ENCODE assay signal across 8 cellular contexts in the genomic region with DNA sequence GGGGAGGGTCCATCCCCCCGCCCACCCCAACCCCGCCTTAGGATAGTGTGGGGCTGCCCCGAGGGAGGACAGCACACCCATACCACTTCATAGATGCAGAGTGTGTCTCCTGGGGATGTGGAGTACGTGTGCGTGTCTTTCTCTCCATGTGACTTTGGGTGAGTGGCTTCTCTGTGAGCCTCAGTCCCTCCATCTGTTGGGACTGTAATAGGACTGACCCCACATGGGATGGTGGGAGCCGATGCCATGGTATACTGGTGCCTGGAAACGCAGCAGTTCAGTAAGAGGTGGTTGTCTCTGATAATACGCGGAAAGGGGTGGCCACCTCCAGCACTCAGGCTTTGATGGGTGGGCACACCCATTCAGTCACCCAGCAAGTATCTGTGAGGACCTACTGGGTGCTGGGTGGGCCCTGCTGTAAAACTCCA. TPM values are rescaled to one million over a fixed set of nuclear protein-coding genes. Genes with fewer than 3 reads are reported as not detected.
DNase-seq lines count a peak whose midpoint lies in the region; ATAC-seq and TF ChIP-seq lines count a peak whose summit lies in the region.

No MANE protein-coding gene starts in this region.

- DNase-seq in Jurkat, Clone E6-1 (ENCODE audit: low read depth, low spot score): no peak
- DNase-seq in mammary epithelial cell (no peak), mucosa of descending colon (no peak), NCI-H1930 (lab: John Stamatoyannopoulos, UW) (no peak)

- intact Hi-C loops in mammary epithelial cell (cut with micrococcal nuclease) (loop anchor here (2.0 to 5.0 kb wide), 2 partner anchors 13 to 85 kb away; no protein-coding TSS in a partner anchor), mucosa of descending colon (cut with DNase I, micrococcal nuclease) (no loop called here)

- no peak for TF ChIP-seq CTCF in mammary epithelial cell (conservative IDR thresholded peaks at IDR 0.05 in 1 of 2, IDR thresholded peaks at IDR 0.05 in 1 of 2; ENCODE audit: extremely low read depth in 1 of 2, insufficient read depth in 1 of 2, low read depth in 1 of 2, low read length in 2 of 2)
- TF ChIP-seq CTCF in mucosa of descending colon (IDR thresholded peaks at IDR 0.05): no peak

- peaks cover 13 to 69% (median 37%) of the 10 kb centered on the region in 11 experiments; a peak in 19 of 22 replicates for H4K20me1 ChIP-seq in BLaER1 treated with 17β-estradiol and CSF1 and Interleukin-3, amounts not matched to agents 10 nM and 100 nM
- no peaks in the 10 kb centered on the region for H4K20me1 ChIP-seq in mammary epithelial cell (ENCODE audit: insufficient read depth, low read length)

- H2AFZ ChIP-seq in mammary epithelial cell (ENCODE audit: low read depth, low read length): no peak overlapping the region

- H3K36me3 ChIP-seq in BLaER1 treated with 17β-estradiol and CSF1 and Interleukin-3, amounts not matched to agents 10 nM and 100 nM: peaks cover 24 to 36% (median 29%) of the 10 kb centered on the region in 11 experiments; a peak in 21 of 22 replicates
- H3K36me3 ChIP-seq in mammary epithelial cell (ENCODE audit: insufficient read depth, low read length): peaks cover 6% of the 10 kb centered on the region
- peaks cover 32% of the 10 kb centered on the region for H3K36me3 ChIP-seq in muscle layer of colon (ENCODE audit: insufficient read depth, low read length)
- peaks cover 8% of the 10 kb centered on the region for H3K36me3 ChIP-seq in mucosa of descending colon (ENCODE audit: low read depth)

- dilution Hi-C loops in mammary epithelial cell (cut with HindIII; ENCODE audit: low sequenced_read_pairs): no loop called here

- peaks cover 70 to 82% (median 78%) of the 10 kb centered on the region in 10 experiments for H3K4me1 ChIP-seq in BLaER1 treated with 17β-estradiol and CSF1 and Interleukin-3, amounts not matched to agents 10 nM and 100 nM
- H3K4me1 ChIP-seq in mammary epithelial cell (ENCODE audit: insufficient read depth, low read length) (peaks cover 37% of the 10 kb centered on the region), muscle layer of colon (ENCODE audit: insufficient read depth, low read length) (peaks cover 18% of the 10 kb centered on the region), mucosa of descending colon (ENCODE audit: low read depth) (peaks cover 30% of the 10 kb centered on the region)

- H3K79me2 ChIP-seq in mammary epithelial cell (ENCODE audit: insufficient read depth, low read length): peaks cover 35% of the 10 kb centered on the region

- BruUV-seq in mammary epithelial cell (replicated peaks; lab: Mats Ljungman, UMichigan): no TSS peak

- ATAC-seq in mucosa of descending colon (no peak), HG02610 (IDR thresholded peaks at IDR 0.05; ENCODE audit: unreplicated experiment) (no peak), HG03108 (IDR thresholded peaks at IDR 0.05; ENCODE audit: unreplicated experiment) (no peak)

- no peaks in the 10 kb centered on the region for H3K9me3 ChIP-seq in BLaER1 treated with 17β-estradiol and CSF1 and Interleukin-3, amounts not matched to agents 10 nM and 100 nM (replicated peaks in 1 of 11)
- H3K9me3 ChIP-seq in mammary epithelial cell (replicated peaks; ENCODE audit: insufficient read depth, low read length) (no peaks in the 10 kb centered on the region), muscle layer of colon (ENCODE audit: low read length) (no peaks in the 10 kb centered on the region), mucosa of descending colon (no peaks in the 10 kb centered on the region)

- WGBS in mammary epithelial cell (ENCODE audit: low coverage, missing lambda C conversion rate): 53% methylated on average over 7 of the region's 9 CpGs

- in situ Hi-C loops in mammary epithelial cell (cut with MboI; ENCODE audit: low sequenced_read_pairs in 2 of 2): no loop called here

- peak overlapping the region; percentile 88 to 99 (median 97) for H3K4me2 ChIP-seq in BLaER1 treated with 17β-estradiol and CSF1 and Interleukin-3, amounts not matched to agents 10 nM and 100 nM
- H3K4me2 ChIP-seq in mammary epithelial cell (ENCODE audit: insufficient read depth, low read depth, low read length): peak overlapping the region; percentile 76

- CTCF ChIA-PET in mammary epithelial cell (lab: Charles Lee; ENCODE audit: low non-redundant PET): no interaction called here

- H3K9ac ChIP-seq in BLaER1 treated with 17β-estradiol and CSF1 and Interleukin-3, amounts not matched to agents 10 nM and 100 nM: peak overlapping the region; percentile 82 to 93 (median 90); a peak in 21 of 22 replicates
- H3K9ac ChIP-seq in mammary epithelial cell (ENCODE audit: insufficient read depth, low read length) (no peak overlapping the region), muscle layer of colon (ENCODE audit: low read length) (no peak overlapping the region)

- peak overlapping the region; percentile 82 to 93 (median 90) for H3K4me3 ChIP-seq in BLaER1 treated with 17β-estradiol and CSF1 and Interleukin-3, amounts not matched to agents 10 nM and 100 nM
- H3K4me3 ChIP-seq in Jurkat, Clone E6-1 (ENCODE audit: low read length): peak overlapping the region; percentile 91
- H3K4me3 ChIP-seq in mammary epithelial cell (replicated peaks in 1 of 3; ENCODE audit: insufficient read depth in 1 of 3, low read depth in 2 of 3, low read length in 3 of 3) (peak overlapping the region in 2 of 3 experiments; percentile 59 to 63), muscle layer of colon (ENCODE audit: low read depth in 1 of 2, low read length in 2 of 2) (peak overlapping the region; percentile 76 to 81), mucosa of descending colon (no peak overlapping the region)

- no peaks in the 10 kb centered on the region for H3K27me3 ChIP-seq in BLaER1 treated with 17β-estradiol and CSF1 and Interleukin-3, amounts not matched to agents 10 nM and 100 nM
- H3K27me3 ChIP-seq in mammary epithelial cell (ENCODE audit: insufficient read depth, low read length) (no peaks in the 10 kb centered on the region), muscle layer of colon (ENCODE audit: control insufficient read depth in 1 of 2, insufficient read depth in 2 of 2, low read length in 2 of 2) (no peaks in the 10 kb centered on the region)

- H3K27ac ChIP-seq in BLaER1 treated with 17β-estradiol and CSF1 and Interleukin-3, amounts not matched to agents 10 nM and 100 nM: peak overlapping the region in 10 of 11 experiments; percentile 73 to 95 (median 88); a peak in 19 of 22 replicates
- H3K27ac ChIP-seq in mammary epithelial cell (ENCODE audit: insufficient read depth, low read depth, low read length): no peak overlapping the region
- H3K27ac ChIP-seq in muscle layer of colon (ENCODE audit: low read depth, low read length): peak overlapping the region; percentile 91

RNA-seq across cellular contexts. Expression of gene PRKD2, which starts 0.8 kb away (rescaled TPM):
- 61.6 TPM for polyA plus RNA-seq in Jurkat, Clone E6-1 (2012; ENCODE audit: insufficient read depth, insufficient read length)
- 10 to 100 TPM; 20.2 to 55.5 TPM for total RNA-seq in mammary epithelial cell
- 23.9 TPM for polyA plus RNA-seq in mammary epithelial cell
- 21.0 TPM for polyA minus RNA-seq in mammary epithelial cell
- total RNA-seq in mucosa of descending colon: 10 to 100 TPM; 52.5 to 70.5 (median 62.9) TPM

RNA-seq across cellular contexts. Expression of gene FKRP, which starts 28.1 kb away (rescaled TPM):
- 9.9 TPM for polyA plus RNA-seq in Jurkat, Clone E6-1 (2012; ENCODE audit: insufficient read depth, insufficient read length)
- total RNA-seq in mammary epithelial cell (10 to 100 TPM; 15.7 to 23.4 TPM), mucosa of descending colon (10 to 100 TPM; 10.7 to 19.8 (median 10.9) TPM)
- polyA plus RNA-seq in mammary epithelial cell: 11.7 TPM
- 18.6 TPM for polyA minus RNA-seq in mammary epithelial cell

RNA-seq across cellular contexts. Expression of gene STRN4, which starts 28.5 kb away (rescaled TPM):
- 39.4 TPM for polyA plus RNA-seq in Jurkat, Clone E6-1 (2012; ENCODE audit: insufficient read depth, insufficient read length)
- total RNA-seq in mammary epithelial cell (10 to 100 TPM; 59.2 to 92.4 TPM), mucosa of descending colon (10 to 100 TPM; 68.3 to 79.2 (median 73.7) TPM)
- 56.3 TPM for polyA plus RNA-seq in mammary epithelial cell
- 72.5 TPM for polyA minus RNA-seq in mammary epithelial cell

RNA-seq across cellular contexts. Expression of gene DACT3, which starts 56.7 kb away (rescaled TPM):
- 0.77 TPM for polyA plus RNA-seq in Jurkat, Clone E6-1 (2012; ENCODE audit: insufficient read depth, insufficient read length)
- total RNA-seq in mammary epithelial cell (under 1 TPM; 0.31 to 0.33 TPM), mucosa of descending colon (10 to 100 TPM in 1 of 3 donors, 1 to 10 TPM in 2; 1.9 to 60.9 (median 3.4) TPM)
- polyA plus RNA-seq in mammary epithelial cell: 0.07 TPM
- not detected for polyA minus RNA-seq in mammary epithelial cell

Comparison
In these comparisons a context has a peak if more than half of its experiments do, and no peak if none do; other contexts are left out.
1. H3K9ac ChIP-seq: peak in BLaER1 treated with 17β-estradiol and CSF1 and Interleukin-3, amounts not matched to agents 10 nM and 100 nM (11 of 11); none in mammary epithelial cell (single experiment) and muscle layer of colon (single experiment).